ENCODE assay signal across 1 cellular context in genomic region chr1:16607433-16607851, GRCh38.
TF ChIP-seq lines count a peak whose summit lies in the region.

No MANE protein-coding gene starts in this region.

TF ChIP-seq in GM12878, 131 proteins besides CTCF, POLR2A, EP300 and RAD21:
- TF ChIP-seq SMAD5 (IDR thresholded peaks at IDR 0.05; ENCODE audit: low read depth) (no peak), RCOR1 (conservative IDR thresholded peaks at IDR 0.05; ENCODE audit: low read depth, low read length) (no peak), STAT1 (conservative IDR thresholded peaks at IDR 0.05) (no peak), NFIC (IDR thresholded peaks at IDR 0.05; ENCODE audit: low read depth, low read length) (no peak), KDM1A (IDR thresholded peaks at IDR 0.05; ENCODE audit: borderline replicate concordance) (no peak), WRNIP1 (IDR thresholded peaks at IDR 0.05; ENCODE audit: borderline replicate concordance, low read depth, low read length) (no peak), NFYA (IDR thresholded peaks at IDR 0.05; ENCODE audit: borderline replicate concordance, low read depth, low read length) (no peak), CEBPB (IDR thresholded peaks at IDR 0.05; ENCODE audit: borderline replicate concordance in 1 of 2, low read depth in 2 of 2, low read length in 2 of 2) (no peak), SMC3 (IDR thresholded peaks at IDR 0.05; ENCODE audit: borderline replicate concordance, low read length) (no peak), BMI1 (IDR thresholded peaks at IDR 0.05; ENCODE audit: borderline replicate concordance) (no peak), RUNX3 (IDR thresholded peaks at IDR 0.05; ENCODE audit: low read length) (no peak), POU2F2 (IDR thresholded peaks at IDR 0.05; ENCODE audit: borderline replicate concordance, low read depth, low read length) (no peak), SREBF2 (IDR thresholded peaks at IDR 0.05; ENCODE audit: low read length) (no peak), BRCA1 (IDR thresholded peaks at IDR 0.05; ENCODE audit: low read depth, low read length) (no peak), POLR2AphosphoS5 (IDR thresholded peaks at IDR 0.05; ENCODE audit: low read length) (no peak), SRF (IDR thresholded peaks at IDR 0.05; ENCODE audit: low read depth in 2 of 2, low read length in 2 of 2) (no peak), DPF2 (IDR thresholded peaks at IDR 0.05) (no peak), CREM (IDR thresholded peaks at IDR 0.05; ENCODE audit: low read depth) (no peak)
- TF ChIP-seq, protein P1, sequence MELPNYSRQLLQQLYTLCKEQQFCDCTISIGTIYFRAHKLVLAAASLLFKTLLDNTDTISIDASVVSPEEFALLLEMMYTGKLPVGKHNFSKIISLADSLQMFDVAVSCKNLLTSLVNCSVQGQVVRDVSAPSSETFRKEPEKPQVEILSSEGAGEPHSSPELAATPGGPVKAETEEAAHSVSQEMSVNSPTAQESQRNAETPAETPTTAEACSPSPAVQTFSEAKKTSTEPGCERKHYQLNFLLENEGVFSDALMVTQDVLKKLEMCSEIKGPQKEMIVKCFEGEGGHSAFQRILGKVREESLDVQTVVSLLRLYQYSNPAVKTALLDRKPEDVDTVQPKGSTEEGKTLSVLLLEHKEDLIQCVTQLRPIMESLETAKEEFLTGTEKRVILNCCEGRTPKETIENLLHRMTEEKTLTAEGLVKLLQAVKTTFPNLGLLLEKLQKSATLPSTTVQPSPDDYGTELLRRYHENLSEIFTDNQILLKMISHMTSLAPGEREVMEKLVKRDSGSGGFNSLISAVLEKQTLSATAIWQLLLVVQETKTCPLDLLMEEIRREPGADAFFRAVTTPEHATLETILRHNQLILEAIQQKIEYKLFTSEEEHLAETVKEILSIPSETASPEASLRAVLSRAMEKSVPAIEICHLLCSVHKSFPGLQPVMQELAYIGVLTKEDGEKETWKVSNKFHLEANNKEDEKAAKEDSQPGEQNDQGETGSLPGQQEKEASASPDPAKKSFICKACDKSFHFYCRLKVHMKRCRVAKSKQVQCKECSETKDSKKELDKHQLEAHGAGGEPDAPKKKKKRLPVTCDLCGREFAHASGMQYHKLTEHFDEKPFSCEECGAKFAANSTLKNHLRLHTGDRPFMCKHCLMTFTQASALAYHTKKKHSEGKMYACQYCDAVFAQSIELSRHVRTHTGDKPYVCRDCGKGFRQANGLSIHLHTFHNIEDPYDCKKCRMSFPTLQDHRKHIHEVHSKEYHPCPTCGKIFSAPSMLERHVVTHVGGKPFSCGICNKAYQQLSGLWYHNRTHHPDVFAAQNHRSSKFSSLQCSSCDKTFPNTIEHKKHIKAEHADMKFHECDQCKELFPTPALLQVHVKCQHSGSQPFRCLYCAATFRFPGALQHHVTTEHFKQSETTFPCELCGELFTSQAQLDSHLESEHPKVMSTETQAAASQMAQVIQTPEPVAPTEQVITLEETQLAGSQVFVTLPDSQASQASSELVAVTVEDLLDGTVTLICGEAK (IDR thresholded peaks at IDR 0.05; ENCODE audit: borderline replicate concordance), result no peak
TF ChIP-seq in GM12878: peak in this region for 0.
